ENCODE assay signal across 1 cellular context in genomic region chr12:120759591-120760348, GRCh38.
TF ChIP-seq lines count a peak whose summit lies in the region.

No MANE protein-coding gene starts in this region.

TF ChIP-seq in HepG2, 621 proteins besides CTCF, POLR2A, EP300 and RAD21:
- TF ChIP-seq REST (IDR thresholded peaks at IDR 0.05; ENCODE audit: borderline replicate concordance in 1 of 2, low read depth in 1 of 2, low read length in 2 of 2) (no peak), AGO2 (optimal IDR thresholded peaks at IDR 0.05; ENCODE audit: low read depth, low read length) (peak; percentile 27), MBD4 (IDR thresholded peaks at IDR 0.05; ENCODE audit: borderline replicate concordance, low read length) (no peak), PHB2 (IDR thresholded peaks at IDR 0.05; ENCODE audit: partially characterized antibody) (no peak), SMARCE1 (IDR thresholded peaks at IDR 0.05; ENCODE audit: borderline replicate concordance) (no peak), ZNF331 (CRISPR knock-in tag; IDR thresholded peaks at IDR 0.05) (no peak), ZNF383 (CRISPR knock-in tag; IDR thresholded peaks at IDR 0.05; ENCODE audit: borderline replicate concordance) (no peak), ZNF136 (CRISPR knock-in tag; IDR thresholded peaks at IDR 0.05; ENCODE audit: low read depth) (no peak)
